Comparison of ENCODE assay signal across 15 cellular contexts in the genomic region with DNA sequence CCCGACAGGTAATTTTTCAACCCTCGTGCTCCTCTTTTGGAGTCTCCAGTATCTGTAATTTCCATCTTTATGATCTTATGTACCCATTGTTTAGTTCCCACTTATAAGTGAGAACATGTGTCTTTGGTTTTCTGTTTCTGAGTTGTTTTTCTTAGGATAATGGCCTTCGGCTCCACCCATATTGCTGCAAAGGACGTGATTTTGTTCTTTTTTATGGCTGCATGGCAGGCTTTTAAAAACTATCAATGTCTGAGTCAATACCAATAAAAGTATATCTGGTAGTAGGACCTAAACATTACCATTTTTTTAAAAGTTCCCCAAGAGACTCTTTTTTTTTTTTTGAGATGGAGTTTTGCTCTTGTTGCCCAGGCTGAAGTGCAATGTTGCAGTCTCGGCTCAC. TPM values are rescaled to one million over a fixed set of nuclear protein-coding genes. Genes with fewer than 3 reads are reported as not detected.
"Had no signal": no experiment of that assay in that cellular context is flagged by ENCODE, and none has a peak within 500 bp of the region (broad histone marks: within the 10 kb centered on the region; RNA-seq: fewer than 3 reads in every experiment).

No MANE protein-coding gene starts in this region.

- H3K27me3 ChIP-seq: cardiac muscle cell, dorsolateral prefrontal cortex, thyroid gland, uterus had no signal

- H3K4me1 ChIP-seq: uterus had no signal

- ATAC-seq: activated CD4-positive, alpha-beta T cell treated with anti-CD3 and anti-CD28 coated beads for 36 hours; stimulated activated naive B cell treated with anti-CD40 and anti-IgM and Interleukin-4, amounts not matched to agents 10 μg/mL and 1 μg/mL and 100 μg/mL, for 72 hours had no signal

- H3K36me3 ChIP-seq: cardiac muscle cell, thyroid gland, uterus had no signal

- H3K4me3 ChIP-seq: cardiac muscle cell, dorsolateral prefrontal cortex, lung, thyroid gland, uterus had no signal

- H3K27ac ChIP-seq: cardiac muscle cell, dorsolateral prefrontal cortex, thyroid gland, uterus had no signal

- DNase-seq: activated CD4-positive, alpha-beta memory T cell treated with anti-CD3 and anti-CD28 coated beads for 36 hours; activated CD4-positive, alpha-beta T cell treated with anti-CD3 and anti-CD28 coated beads for 36 hours; activated naive CD8-positive, alpha-beta T cell treated with anti-CD3 and anti-CD28 coated beads for 36 hours; amniotic stem cell; dorsolateral prefrontal cortex; foreskin melanocyte; glutamatergic neuron; hypothalamus; stimulated activated naive B cell treated with anti-CD40 and anti-IgM and Interleukin-4, amounts not matched to agents 10 μg/mL and 1 μg/mL and 100 μg/mL, for 72 hours; T-helper 2 cell; thyroid gland; uterus had no signal

- H3K9me3 ChIP-seq: thyroid gland, uterus had no signal

RNA-seq across cellular contexts. Expression of a gene that starts 12.1 kb away (rescaled TPM):
- total RNA-seq: activated CD4-positive, alpha-beta memory T cell treated with anti-CD3 and anti-CD28 coated beads for 36 hours; activated CD4-positive, alpha-beta T cell treated with anti-CD3 and anti-CD28 coated beads for 36 hours; activated naive CD8-positive, alpha-beta T cell treated with anti-CD3 and anti-CD28 coated beads for 36 hours; cardiac muscle cell; subcutaneous adipose tissue; thyroid gland had no signal
